Comparison of ENCODE assay signal across 9 cellular contexts in genomic region chr22:22935546-22936157, GRCh38. TPM values are rescaled to one million over a fixed set of nuclear protein-coding genes. Genes with fewer than 3 reads are reported as not detected.
DNase-seq lines count a peak whose midpoint lies in the region; ATAC-seq and TF ChIP-seq lines count a peak whose summit lies in the region.
"Had no signal": no experiment of that assay in that cellular context is flagged by ENCODE, and none has a peak within 500 bp of the region (broad histone marks: within the 10 kb centered on the region; RNA-seq: fewer than 3 reads in every experiment).

No MANE protein-coding gene starts in this region.

- no peaks in the 10 kb centered on the region for H3K4me1 Mint-ChIP-seq in chondrocyte (ENCODE audit: low read depth)

- intact Hi-C loops in cardiac septum (cut with DNase I): no loop called here

- peaks cover 23% of the 10 kb centered on the region for H3K27me3 Mint-ChIP-seq in chondrocyte (ENCODE audit: low read depth)

- no peaks in the 10 kb centered on the region for H3K36me3 Mint-ChIP-seq in chondrocyte (ENCODE audit: low read depth)

- TF ChIP-seq CTCF in GM12865 (IDR thresholded peaks at IDR 0.05; ENCODE audit: insufficient read depth, low read depth, low read length, missing control alignments) (peak; percentile 73), chondrocyte (IDR thresholded peaks at IDR 0.05) (no peak)

- DNase-seq in GM12865 (ENCODE audit: low read depth) (peak; percentile 99), chondrocyte (ENCODE audit: low spot score) (peak; percentile 39), occipital lobe (lab: John Stamatoyannopoulos, UW) (no peak), midbrain (lab: John Stamatoyannopoulos, UW) (no peak), kidney glomerular epithelial cell (lab: John Stamatoyannopoulos, UW) (no peak), cardiac septum (ENCODE audit: low spot score) (no peak)

- peak; percentile 81 for ATAC-seq in GM19438 (IDR thresholded peaks at IDR 0.05; ENCODE audit: low read depth, unreplicated experiment)
- ATAC-seq in HG03135 (IDR thresholded peaks at IDR 0.05; ENCODE audit: unreplicated experiment): peak; percentile 81
- ATAC-seq: heart left ventricle had no signal

- peak overlapping the region; percentile 65 for H3K4me3 ChIP-seq in GM12865 (ENCODE audit: low read depth, low read length)
- H3K4me3 ChIP-seq: heart left ventricle had no signal

- H3K4me3 Mint-ChIP-seq in chondrocyte (ENCODE audit: unreplicated experiment): no peak overlapping the region

- no peak overlapping the region for H3K27ac Mint-ChIP-seq in chondrocyte (ENCODE audit: unreplicated experiment)

- H3K9me3 Mint-ChIP-seq in chondrocyte (ENCODE audit: low read depth): no peaks in the 10 kb centered on the region

RNA-seq across cellular contexts. Expression of gene IGLL5, which starts 48.0 kb away (rescaled TPM):
- total RNA-seq in chondrocyte: not detected in 3 replicates
- not detected for total RNA-seq in occipital lobe
- not detected for total RNA-seq in cardiac septum

Comparison
In these comparisons a context has a peak if more than half of its experiments do, and no peak if none do; other contexts are left out.
1. DNase-seq: peak in GM12865 (single experiment) and chondrocyte (single experiment); none in occipital lobe (single experiment), midbrain (single experiment), kidney glomerular epithelial cell (single experiment) and cardiac septum (single experiment).